ENCODE assay signal across 8 cellular contexts in genomic region chr4:1870328-1870577, GRCh38. TPM values are rescaled to one million over a fixed set of nuclear protein-coding genes. Genes with fewer than 3 reads are reported as not detected.
DNase-seq lines count a peak whose midpoint lies in the region; ATAC-seq and TF ChIP-seq lines count a peak whose summit lies in the region.

No MANE protein-coding gene starts in this region.

- H3K27me3 Mint-ChIP-seq in effector memory CD8-positive, alpha-beta T cell = no peaks in the 10 kb centered on the region

- H3K9me3 Mint-ChIP-seq in effector memory CD8-positive, alpha-beta T cell = no peaks in the 10 kb centered on the region

- peaks cover 17 to 29% of the 10 kb centered on the region in 2 donors for H3K4me1 Mint-ChIP-seq in effector memory CD8-positive, alpha-beta T cell (ENCODE audit: low read depth in 2 of 2)

- ATAC-seq in GM19372 (IDR thresholded peaks at IDR 0.05; ENCODE audit: low read depth, unreplicated experiment) (peak; percentile 42), HG03520 (IDR thresholded peaks at IDR 0.05; ENCODE audit: unreplicated experiment) (peak; percentile 32)
- ATAC-seq in effector memory CD8-positive, alpha-beta T cell (replicated peaks) = peak; percentile 72

- H3K27ac Mint-ChIP-seq in effector memory CD8-positive, alpha-beta T cell = peak overlapping the region; percentile 92 to 96

- TF ChIP-seq CTCF in AG09319 (IDR thresholded peaks at IDR 0.05; ENCODE audit: low read depth, low read length) = no peak

- peaks cover 19% of the 10 kb centered on the region for H3K36me3 Mint-ChIP-seq in effector memory CD8-positive, alpha-beta T cell (ENCODE audit: insufficient read depth)

- H3K4me3 Mint-ChIP-seq in effector memory CD8-positive, alpha-beta T cell = peak overlapping the region; percentile 78 to 80

- peak; percentile 35 for DNase-seq in AG09319 (ENCODE audit: extremely low read depth, low read depth)
- peak; percentile 83 for DNase-seq in NCI-H82 (lab: John Stamatoyannopoulos, UW)
- peak; percentile 67 to 76 for DNase-seq in activated CD8-positive, alpha-beta memory T cell treated with anti-CD3 and anti-CD28 coated beads for 4 hours (ENCODE audit: low read depth in 2 of 2)
- peak; percentile 78 to 82 (median 81) for DNase-seq in effector memory CD8-positive, alpha-beta T cell
- DNase-seq in mesenteric fat pad (ENCODE audit: low spot score) = peak; percentile 97
- DNase-seq in stimulated activated CD8-positive, alpha-beta memory T cell treated with anti-CD3 and anti-CD28 coated beads, Interleukin-15, amount 100 ng/mL, for 24 hours (ENCODE audit: low read depth) = peak; percentile 66

RNA-seq across cellular contexts. Expression of gene NSD2, which starts 0.9 kb away (rescaled TPM):
- 43.7 TPM for total RNA-seq in mesenteric fat pad

RNA-seq across cellular contexts. Expression of gene LETM1, which starts 14.3 kb away (rescaled TPM):
- 75.1 TPM for total RNA-seq in mesenteric fat pad

Comparison
In these comparisons a context has a peak if more than half of its experiments do, and no peak if none do; other contexts are left out.
1. Peak in every context shown above with its lines: DNase-seq and ATAC-seq.
2. DNase-seq: peak in every context shown above with its lines; median percentile 97 in mesenteric fat pad; 83 in NCI-H82; 81 in effector memory CD8-positive, alpha-beta T cell; 72 in activated CD8-positive, alpha-beta memory T cell treated with anti-CD3 and anti-CD28 coated beads for 4 hours; 66 in stimulated activated CD8-positive, alpha-beta memory T cell treated with anti-CD3 and anti-CD28 coated beads, Interleukin-15, amount 100 ng/mL, for 24 hours; 35 in AG09319.